Comparison of ENCODE assay signal across 16 cellular contexts in the genomic region with DNA sequence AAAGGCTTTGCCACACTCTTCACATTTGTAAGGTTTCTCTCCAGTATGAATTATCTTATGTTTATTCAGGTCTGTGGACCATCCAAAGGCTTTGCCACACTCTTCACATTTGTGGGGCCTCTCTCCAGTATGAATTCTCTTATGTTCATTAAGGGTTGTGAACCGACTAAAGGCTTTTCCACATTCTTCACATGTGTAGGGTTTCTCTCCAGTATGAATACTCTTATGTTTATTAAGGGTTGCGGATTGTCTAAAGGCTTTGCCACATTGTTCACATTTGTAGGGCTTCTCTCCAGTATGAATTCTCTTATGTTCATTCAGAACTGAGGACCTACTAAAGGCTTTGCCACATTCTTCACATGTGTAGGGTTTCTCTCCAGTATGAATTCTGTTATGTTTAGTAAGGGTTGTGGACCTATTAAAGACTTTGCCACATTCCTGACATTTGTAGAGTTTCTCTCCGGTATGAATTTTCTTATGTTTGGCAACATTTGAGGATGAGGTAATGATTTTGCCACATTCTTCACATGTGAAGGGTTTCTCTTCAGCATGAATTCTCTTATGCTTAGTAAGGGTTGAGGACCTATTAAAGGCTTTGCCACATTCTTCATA. TPM values are rescaled to one million over a fixed set of nuclear protein-coding genes. Genes with fewer than 3 reads are reported as not detected.
DNase-seq lines count a peak whose midpoint lies in the region; FAIRE-seq and TF ChIP-seq lines count a peak whose summit lies in the region.
"Had no signal": no experiment of that assay in that cellular context is flagged by ENCODE, and none has a peak within 500 bp of the region (broad histone marks: within the 10 kb centered on the region; RNA-seq: fewer than 3 reads in every experiment).

No MANE protein-coding gene starts in this region.

- no peak overlapping the region for H2BK5ac ChIP-seq in H1 (ENCODE audit: low read depth, low read length)

- H4K5ac ChIP-seq in H1 (ENCODE audit: insufficient read length, low read depth, low read length), result no peak overlapping the region

- no peaks in the 10 kb centered on the region for H4K20me1 ChIP-seq in H1 (replicated peaks in 1 of 2; ENCODE audit: control insufficient read depth in 1 of 2, insufficient read depth in 2 of 2, low read length in 2 of 2)
- H4K20me1 ChIP-seq: BLaER1 had no signal

- peaks cover 32 to 84% (median 80%) of the 10 kb centered on the region in 6 donors for H3K9me3 Mint-ChIP-seq in immature natural killer cell
- peaks cover 45% of the 10 kb centered on the region for H3K9me3 Mint-ChIP-seq in activated CD4-positive, alpha-beta T cell treated with anti-CD3 and anti-CD28 coated beads, Interleukin-2, amount 10 ng/mL, durations not matched to agents 7 days and 5 days

- no peak overlapping the region for H2BK15ac ChIP-seq in H1 (ENCODE audit: low read length)

- DNase-seq in Caki2 (ENCODE audit: low read depth) (peak; percentile 3), H1 (ENCODE audit: low read depth in 1 of 2, low spot score in 2 of 2) (no peak), immature natural killer cell (no peak), RWPE1 (ENCODE audit: low spot score) (no peak)
- no peak for DNase-seq in activated CD4-positive, alpha-beta T cell treated with anti-CD3 and anti-CD28 coated beads, Interleukin-2, amount 10 ng/mL, durations not matched to agents 7 days and 5 days
- DNase-seq: 8988T; AML-193; Caco-2; CD8-positive, alpha-beta memory T cell; DMS53; GF-D8; H7 had no signal

- no peak for FAIRE-seq in H1 (lab: Jason Lieb, UNC)

- H4K91ac ChIP-seq in H1 (replicated peaks; ENCODE audit: insufficient read length, low read length), result no peak overlapping the region

- H3K4me3 ChIP-seq in HUES48 (ENCODE audit: low read depth, low read length), result peak overlapping the region; percentile 27; the same call in 1 of the 2 replicates
- H3K4me3 ChIP-seq in H1 (ENCODE audit: extremely low read depth in 1 of 4, insufficient read depth in 2 of 4, low read depth in 3 of 4, low read length in 4 of 4), result peak overlapping the region in 1 of 4 experiments; percentile 23; a peak in 1 of 8 replicates
- peak overlapping the region in 2 of 3 donors; percentile 35 to 42 for H3K4me3 ChIP-seq in liver (ENCODE audit: low read depth in 1 of 3, low read length in 3 of 3)
- H3K4me3 ChIP-seq: BLaER1 had no signal

- H3K14ac ChIP-seq in H1 (ENCODE audit: insufficient read length), result no peak overlapping the region

- H3K4me1 ChIP-seq in HUES48 (ENCODE audit: control insufficient read depth, insufficient read depth, low read length) (no peaks in the 10 kb centered on the region), H1 (replicated peaks in 1 of 4; ENCODE audit: control insufficient read depth in 3 of 4, insufficient read depth in 4 of 4, low read length in 3 of 4) (no peaks in the 10 kb centered on the region), liver (ENCODE audit: control insufficient read depth in 4 of 4, insufficient read depth in 4 of 4, low read length in 3 of 4) (no peaks in the 10 kb centered on the region)
- H3K4me1 ChIP-seq: BLaER1, Caco-2 had no signal

- H3K27me3 ChIP-seq in HUES48 (ENCODE audit: control insufficient read depth, insufficient read depth, low read length) (no peaks in the 10 kb centered on the region), H1 (replicated peaks in 1 of 4; ENCODE audit: control insufficient read depth in 3 of 4, extremely low read depth in 1 of 4, insufficient read depth in 3 of 4, low read length in 3 of 4) (no peaks in the 10 kb centered on the region), liver (ENCODE audit: control insufficient read depth in 4 of 4, insufficient read depth in 4 of 4, low read length in 3 of 4) (no peaks in the 10 kb centered on the region)
- H3K27me3 ChIP-seq: BLaER1 had no signal

- H3K4me3 Mint-ChIP-seq in immature natural killer cell, result no peak overlapping the region
- no peak overlapping the region for H3K4me3 Mint-ChIP-seq in activated CD4-positive, alpha-beta T cell treated with anti-CD3 and anti-CD28 coated beads, Interleukin-2, amount 10 ng/mL, durations not matched to agents 7 days and 5 days
- H3K4me3 Mint-ChIP-seq: CD8-positive, alpha-beta memory T cell had no signal

- no peak overlapping the region for H3K23ac ChIP-seq in H1 (ENCODE audit: insufficient read length)

- no peak for TF ChIP-seq POLR2A in H1 (IDR thresholded peaks at IDR 0.05; ENCODE audit: control extremely low read depth in 1 of 2, low read depth in 2 of 2, low read length in 2 of 2)

- no peak overlapping the region for H2AFZ ChIP-seq in H1 (ENCODE audit: low read length)

- no peak overlapping the region for H3K27ac ChIP-seq in HUES48 (ENCODE audit: low read depth, low read length)
- no peak overlapping the region for H3K27ac ChIP-seq in H1 (ENCODE audit: low read depth, low read length)
- no peak overlapping the region for H3K27ac ChIP-seq in liver (ENCODE audit: low read depth in 1 of 2, low read length in 2 of 2)
- no peak overlapping the region for H3K27ac ChIP-seq in RWPE1
- H3K27ac ChIP-seq: BLaER1 had no signal

- TF ChIP-seq CTCF in H1 (IDR thresholded peaks at IDR 0.05; ENCODE audit: control extremely low read depth in 1 of 3, insufficient read depth in 1 of 3, low read depth in 1 of 3, low read length in 3 of 3) (no peak), liver (IDR thresholded peaks at IDR 0.05; ENCODE audit: low read depth, low read length, missing input control) (no peak), RWPE1 (conservative IDR thresholded peaks at IDR 0.05; ENCODE audit: low read depth) (no peak)

- H3K79me2 ChIP-seq in H1 (ENCODE audit: control insufficient read depth in 1 of 2, insufficient read depth in 2 of 2, low read length in 2 of 2), result peaks cover 3 to 49% of the 10 kb centered on the region in 2 experiments; a peak in 3 of 4 replicates

- no peak for TF ChIP-seq RAD21 in H1 (IDR thresholded peaks at IDR 0.05 in 1 of 2, conservative IDR thresholded peaks at IDR 0.05 in 1 of 2; ENCODE audit: low read depth in 2 of 2, low read length in 2 of 2)
- no peak for TF ChIP-seq RAD21 in liver (IDR thresholded peaks at IDR 0.05)

- no peak overlapping the region for H3K4me2 ChIP-seq in H1 (ENCODE audit: insufficient read depth in 1 of 2, low read depth in 2 of 2, low read length in 2 of 2)
- H3K4me2 ChIP-seq: BLaER1 had no signal

- H2BK120ac ChIP-seq in H1 (replicated peaks; ENCODE audit: low read depth, low read length), result no peak overlapping the region

- POLR2A ChIA-PET in H1 (lab: Charles Lee; ENCODE audit: partially characterized antibody) (no interaction called here), RWPE1 (lab: Yijun Ruan, JAX; ENCODE audit: low non-redundant PET) (no interaction called here)
- POLR2A ChIA-PET in activated CD4-positive, alpha-beta T cell treated with anti-CD3 and anti-CD28 coated beads, Interleukin-2, amount 10 ng/mL, durations not matched to agents 7 days and 5 days (lab: Charles Lee), result no interaction called here

- H3K23me2 ChIP-seq in H1 (ENCODE audit: low read depth, low read length), result no peaks in the 10 kb centered on the region

- no peaks in the 10 kb centered on the region for H3K4me1 Mint-ChIP-seq in immature natural killer cell
- no peaks in the 10 kb centered on the region for H3K4me1 Mint-ChIP-seq in activated CD4-positive, alpha-beta T cell treated with anti-CD3 and anti-CD28 coated beads, Interleukin-2, amount 10 ng/mL, durations not matched to agents 7 days and 5 days
- H3K4me1 Mint-ChIP-seq: CD8-positive, alpha-beta memory T cell had no signal

- WGBS in H1 (ENCODE audit: extremely low coverage in 1 of 2, insufficient coverage in 1 of 2, insufficient read length in 1 of 2, insufficient replicate concordance in 2 of 2, low coverage in 1 of 2, low lambda C conversion rate in 2 of 2, missing lambda C conversion rate in 1 of 2), 2 experiments, result 85% methylated on average over 3 of the region's 3 CpGs; no CpG with 5 or more reads in 1 of the 2 experiments
- 91% methylated on average over 3 of the region's 3 CpGs for WGBS in liver

- peaks cover 2 to 3% (median 2%) of the 10 kb centered on the region in 3 donors for H3K27me3 Mint-ChIP-seq in immature natural killer cell (ENCODE audit: low read depth in 3 of 3)
- no peaks in the 10 kb centered on the region for H3K27me3 Mint-ChIP-seq in activated CD4-positive, alpha-beta T cell treated with anti-CD3 and anti-CD28 coated beads, Interleukin-2, amount 10 ng/mL, durations not matched to agents 7 days and 5 days

- CTCF ChIA-PET in H1 (lab: Charles Lee; ENCODE audit: partially characterized antibody) (no interaction called here), RWPE1 (lab: Yijun Ruan, JAX) (no interaction called here)
- CTCF ChIA-PET in activated CD4-positive, alpha-beta T cell treated with anti-CD3 and anti-CD28 coated beads, Interleukin-2, amount 10 ng/mL, durations not matched to agents 7 days and 5 days (lab: Charles Lee), result no interaction called here

- H3K9me3 ChIP-seq in HUES48 (ENCODE audit: control insufficient read depth, insufficient read depth, low read length) (peaks cover 94% of the 10 kb centered on the region), H1 (ENCODE audit: insufficient read depth in 2 of 2, low read depth in 1 of 2, low read length in 1 of 2) (peaks cover 75 to 87% of the 10 kb centered on the region in 2 experiments), liver (ENCODE audit: control insufficient read depth in 4 of 4, low read length in 3 of 4) (peaks cover 16 to 56% (median 33%) of the 10 kb centered on the region in 4 donors)

- peaks cover 52% of the 10 kb centered on the region for H3K36me3 ChIP-seq in HUES48 (ENCODE audit: control insufficient read depth, insufficient read depth, low read length)
- H3K36me3 ChIP-seq in H1 (ENCODE audit: control insufficient read depth in 2 of 4, insufficient read depth in 4 of 4, low read length in 3 of 4), result peaks cover 2 to 64% (median 34%) of the 10 kb centered on the region in 4 experiments; a peak in 6 of 8 replicates
- H3K36me3 ChIP-seq in liver (ENCODE audit: control insufficient read depth in 4 of 4, insufficient read depth in 3 of 4, low read depth in 1 of 4, low read length in 3 of 4), result peaks cover 0 to 3% (median 0%) of the 10 kb centered on the region in 4 donors
- H3K36me3 ChIP-seq: BLaER1 had no signal

- TF ChIP-seq EP300 in H1 (IDR thresholded peaks at IDR 0.05; ENCODE audit: borderline replicate concordance in 1 of 2, low read depth in 2 of 2, low read length in 2 of 2), result no peak

- H3K79me1 ChIP-seq in H1 (ENCODE audit: low read depth, low read length), result no peaks in the 10 kb centered on the region

- H3K36me3 Mint-ChIP-seq in immature natural killer cell, result peaks cover 31 to 39% (median 35%) of the 10 kb centered on the region in 3 donors
- peaks cover 12% of the 10 kb centered on the region for H3K36me3 Mint-ChIP-seq in activated CD4-positive, alpha-beta T cell treated with anti-CD3 and anti-CD28 coated beads, Interleukin-2, amount 10 ng/mL, durations not matched to agents 7 days and 5 days (ENCODE audit: low read depth)

- no peak overlapping the region for H2BK12ac ChIP-seq in H1 (ENCODE audit: low read depth, low read length)

- no peak overlapping the region for H3K56ac ChIP-seq in H1 (replicated peaks; ENCODE audit: insufficient read length, low read depth, low read length)

- H4K8ac ChIP-seq in H1 (ENCODE audit: extremely low read depth, insufficient read depth, low read length), result no peak overlapping the region

- H3K9ac ChIP-seq in HUES48 (ENCODE audit: low read depth, low read length) (no peak overlapping the region), H1 (replicated peaks in 1 of 4; ENCODE audit: extremely low read depth in 1 of 4, low read depth in 3 of 4, low read length in 3 of 4) (no peak overlapping the region), liver (ENCODE audit: low read depth in 1 of 2, low read length in 2 of 2) (no peak overlapping the region)
- H3K9ac ChIP-seq: BLaER1 had no signal

- no peak overlapping the region for H2BK20ac ChIP-seq in H1 (ENCODE audit: low read length)

- H3K18ac ChIP-seq in H1 (ENCODE audit: extremely low read depth, low read length), result no peak overlapping the region

- H3K27ac Mint-ChIP-seq in immature natural killer cell, result no peak overlapping the region
- no peak overlapping the region for H3K27ac Mint-ChIP-seq in activated CD4-positive, alpha-beta T cell treated with anti-CD3 and anti-CD28 coated beads, Interleukin-2, amount 10 ng/mL, durations not matched to agents 7 days and 5 days
- H3K27ac Mint-ChIP-seq: CD8-positive, alpha-beta memory T cell had no signal

- no peak overlapping the region for H3K4ac ChIP-seq in H1 (replicated peaks; ENCODE audit: insufficient read length, low read depth, low read length)

- in situ Hi-C loops in Caki2 (cut with HindIII; ENCODE audit: low pct_unique_long_range_greater_than_20kb, low sequenced_read_pairs), result no loop called here

- H2AK5ac ChIP-seq in H1 (ENCODE audit: low read depth, low read length), result no peak overlapping the region

RNA-seq across cellular contexts. Expression of a gene that starts 33.7 kb away (rescaled TPM):
- not detected in 2 replicates for total RNA-seq in Caki2 (2014; rRNA removed; shearing (Covaris generic); ENCODE audit: low replicate concordance)
- total RNA-seq in H1 (2021; fragmentation: NEBNext Ultra II Directional; extraction: Animal tissue kit (Norgen Biotek cat#: 25700)), result 33.3 and 35.7 TPM in 2 replicates
- polyA plus RNA-seq in H1 (2011; rRNA removed) (1.3 and 1.9 TPM in 2 replicates), liver (not detected), immature natural killer cell (under 1 TPM in 2 of 3 donors, not detected in 1; 0.13 to 0.36 TPM)
- polyA plus RNA-seq in H1 (2011; cell fraction: cytosol; rRNA removed), result 4.3 TPM
- polyA plus RNA-seq in H1 (2011; cell fraction: nucleus; rRNA removed), result 4.8 TPM
- polyA plus RNA-seq in H1 (2012, experiment 1 of 2), result 5.3 to 13.0 TPM (median 6.7 TPM) in 4 replicates
- 0.52 TPM for polyA plus RNA-seq in H1 (2012, experiment 2 of 2)
- 18.2 TPM for polyA plus RNA-seq in H1 (2013, experiment 1 of 2)
- polyA plus RNA-seq in H1 (2013, experiment 2 of 2), result 16.7 TPM
- 12.1 and 25.8 TPM in 2 replicates for polyA minus RNA-seq in H1 (2011; rRNA and poly(A)+ RNA removed)
- 16.1 TPM for polyA minus RNA-seq in H1 (2011; cell fraction: cytosol; rRNA and poly(A)+ RNA removed)
- 53.2 TPM for polyA minus RNA-seq in H1 (2011; cell fraction: nucleus; rRNA and poly(A)+ RNA removed)
- under 1 TPM in 1 of 2 donors, not detected in 1; 0.89 TPM for total RNA-seq in liver
- not detected for total RNA-seq in activated CD4-positive, alpha-beta T cell treated with anti-CD3 and anti-CD28 coated beads, Interleukin-2, amount 10 ng/mL, durations not matched to agents 7 days and 5 days
- total RNA-seq: Caco-2; CD8-positive, alpha-beta memory T cell; H7; HT1080 had no signal
- polyA plus RNA-seq: CD8-positive, alpha-beta memory T cell had no signal

Comparison
In these comparisons a context has a peak if more than half of its experiments do, and no peak if none do; other contexts are left out.
1. RNA of a gene that starts 33.7 kb away (total RNA-seq): 33.3 to 35.7 TPM in H1; 0.89 TPM in liver, not detected in Caki2 and not detected in activated CD4-positive, alpha-beta T cell treated with anti-CD3 and anti-CD28 coated beads, Interleukin-2, amount 10 ng/mL, durations not matched to agents 7 days and 5 days; every median in the first group is over 10 times any median in the second.